In genomic region chr12:94872007-94872653, GRCh38 we compare ENCODE assay signal across 16 cellular contexts.
DNase-seq lines count a peak whose midpoint lies in the region; ATAC-seq, FAIRE-seq and TF ChIP-seq lines count a peak whose summit lies in the region.
"Had no signal": no experiment of that assay in that cellular context is flagged by ENCODE, and none has a peak within 500 bp of the region (broad histone marks: within the 10 kb centered on the region; RNA-seq: fewer than 3 reads in every experiment).

No MANE protein-coding gene starts in this region.

- H3K4me3 ChIP-seq in A549, result no peak overlapping the region
- H3K4me3 ChIP-seq: K562 had no signal

- ATAC-seq in A549 (no peak), GM19351 (IDR thresholded peaks at IDR 0.05; ENCODE audit: unreplicated experiment) (no peak)
- no peak for ATAC-seq in activated T-helper 17 cell treated with anti-CD3 and anti-CD28 coated beads, Interleukin-2, amount 50 U/mL, for 72 hours (replicated peaks)
- no peak for ATAC-seq in effector memory CD8-positive, alpha-beta T cell (replicated peaks)
- ATAC-seq: K562 had no signal

- TF ChIP-seq RAD21 in A549 (conservative IDR thresholded peaks at IDR 0.05 in 1 of 2, IDR thresholded peaks at IDR 0.05 in 1 of 2), result no peak

- FAIRE-seq in A549 (lab: Jason Lieb, UNC), result no peak
- peak; percentile 78 for FAIRE-seq in GM19239 (lab: Jason Lieb, UNC)
- FAIRE-seq: K562, urothelium cell line had no signal

- H3K36me3 Mint-ChIP-seq in activated T-helper 17 cell treated with anti-CD3 and anti-CD28 coated beads, Interleukin-2, amount 50 U/mL, for 72 hours (ENCODE audit: low read depth), result no peaks in the 10 kb centered on the region
- H3K36me3 Mint-ChIP-seq in mesothelial cell of epicardium, result no peaks in the 10 kb centered on the region
- H3K36me3 Mint-ChIP-seq in effector memory CD8-positive, alpha-beta T cell (ENCODE audit: insufficient read depth), result peaks cover 3% of the 10 kb centered on the region

- no peak overlapping the region for H3K27ac ChIP-seq in A549

- 59% methylated on average over 11 of the region's 11 CpGs for WGBS in A549 (ENCODE audit: missing lambda C conversion rate)

- no peak for DNase-seq in A549 (ENCODE audit: low read depth in 1 of 2, low spot score in 1 of 2)
- no peak for DNase-seq in GM19239 (ENCODE audit: insufficient read length, low spot score)
- DNase-seq in mesothelial cell of epicardium (ENCODE audit: low spot score in 2 of 2, unreplicated experiment in 2 of 2), result no peak
- no peak for DNase-seq in NCI-H1417 treated with DMSO at 0.1 percent for 48 hours (lab: John Stamatoyannopoulos, UW)
- DNase-seq in effector memory CD8-positive, alpha-beta T cell, result no peak
- DNase-seq in glomerular visceral epithelial cell (ENCODE audit: extremely low spot score), result no peak
- DNase-seq: activated gamma-delta T cell; esophagus squamous epithelium; HFFc6; NCI-H1930; NK-92 treated with Interleukin-12 subunit alpha and Interleukin-12 subunit beta, amount 100 ng/mL, for 24 hours had no signal

- TF ChIP-seq CTCF in A549 (IDR thresholded peaks at IDR 0.05) (no peak), mesothelial cell of epicardium (IDR thresholded peaks at IDR 0.05; ENCODE audit: unreplicated experiment) (no peak)

- TF ChIP-seq POLR2A in A549 (IDR thresholded peaks at IDR 0.05; ENCODE audit: low read length), result no peak

- peaks cover 11% of the 10 kb centered on the region for H3K4me1 Mint-ChIP-seq in activated T-helper 17 cell treated with anti-CD3 and anti-CD28 coated beads, Interleukin-2, amount 50 U/mL, for 72 hours
- H3K4me1 Mint-ChIP-seq in mesothelial cell of epicardium, result peaks cover 15% of the 10 kb centered on the region
- H3K4me1 Mint-ChIP-seq in effector memory CD8-positive, alpha-beta T cell (ENCODE audit: low read depth in 2 of 2), result peaks cover 12 to 15% of the 10 kb centered on the region in 2 donors

- H3K27me3 Mint-ChIP-seq in activated T-helper 17 cell treated with anti-CD3 and anti-CD28 coated beads, Interleukin-2, amount 50 U/mL, for 72 hours, result peaks cover 65% of the 10 kb centered on the region
- H3K27me3 Mint-ChIP-seq in mesothelial cell of epicardium (ENCODE audit: low read depth), result peaks cover 67% of the 10 kb centered on the region
- peaks cover 64 to 82% of the 10 kb centered on the region in 2 donors for H3K27me3 Mint-ChIP-seq in effector memory CD8-positive, alpha-beta T cell

- no peaks in the 10 kb centered on the region for H3K9me3 ChIP-seq in A549
- H3K9me3 ChIP-seq: esophagus squamous epithelium, SK-N-SH had no signal

- H3K27ac Mint-ChIP-seq in activated T-helper 17 cell treated with anti-CD3 and anti-CD28 coated beads, Interleukin-2, amount 50 U/mL, for 72 hours, result no peak overlapping the region
- no peak overlapping the region for H3K27ac Mint-ChIP-seq in mesothelial cell of epicardium
- no peak overlapping the region for H3K27ac Mint-ChIP-seq in effector memory CD8-positive, alpha-beta T cell
- H3K27ac Mint-ChIP-seq: HFFc6 had no signal

- H3K4me3 Mint-ChIP-seq in activated T-helper 17 cell treated with anti-CD3 and anti-CD28 coated beads, Interleukin-2, amount 50 U/mL, for 72 hours, result peak overlapping the region; percentile 48
- H3K4me3 Mint-ChIP-seq in mesothelial cell of epicardium, result peak overlapping the region; percentile 62
- H3K4me3 Mint-ChIP-seq in effector memory CD8-positive, alpha-beta T cell, result peak overlapping the region in 1 of 2 donors; percentile 17
- H3K4me3 Mint-ChIP-seq: HFFc6 had no signal

- no peak for TF ChIP-seq EP300 in A549 (IDR thresholded peaks at IDR 0.05)

- H3K9me3 Mint-ChIP-seq in activated T-helper 17 cell treated with anti-CD3 and anti-CD28 coated beads, Interleukin-2, amount 50 U/mL, for 72 hours, result no peaks in the 10 kb centered on the region
- no peaks in the 10 kb centered on the region for H3K9me3 Mint-ChIP-seq in mesothelial cell of epicardium
- H3K9me3 Mint-ChIP-seq in effector memory CD8-positive, alpha-beta T cell, result no peaks in the 10 kb centered on the region
- H3K9me3 Mint-ChIP-seq: HFFc6 had no signal

- POLR2A ChIA-PET in A549 (lab: Yijun Ruan, JAX), result no interaction called here

- peaks cover 19% of the 10 kb centered on the region; the same call in 2 of the 3 replicates for H3K4me1 ChIP-seq in A549

- H3K4me2 ChIP-seq in A549, result no peak overlapping the region
- H3K4me2 ChIP-seq: SK-N-SH had no signal

- CTCF ChIA-PET in A549 (lab: Yijun Ruan, JAX), result no interaction called here

TF ChIP-seq in A549, 52 proteins besides CTCF, POLR2A, EP300 and RAD21:
- no peak for TF ChIP-seq FOSL2 (IDR thresholded peaks at IDR 0.05)
- no peak for TF ChIP-seq FOSL2 (CRISPR knock-in tag; IDR thresholded peaks at IDR 0.05)
- TF ChIP-seq RNF2 (IDR thresholded peaks at IDR 0.05; ENCODE audit: borderline replicate concordance, low read depth), result peak; percentile 89; the same call in 1 of the 2 replicates
- TF ChIP-seq CBX2 (IDR thresholded peaks at IDR 0.05; ENCODE audit: borderline replicate concordance, low read depth), result no peak
- no peak for TF ChIP-seq MAFK (IDR thresholded peaks at IDR 0.05; ENCODE audit: partially characterized antibody)
- no peak for TF ChIP-seq RARB (CRISPR knock-in tag; IDR thresholded peaks at IDR 0.05)
- no peak for TF ChIP-seq FOXS1 (CRISPR knock-in tag; IDR thresholded peaks at IDR 0.05)
